ENCODE assay signal across 16 cellular contexts in the genomic region with DNA sequence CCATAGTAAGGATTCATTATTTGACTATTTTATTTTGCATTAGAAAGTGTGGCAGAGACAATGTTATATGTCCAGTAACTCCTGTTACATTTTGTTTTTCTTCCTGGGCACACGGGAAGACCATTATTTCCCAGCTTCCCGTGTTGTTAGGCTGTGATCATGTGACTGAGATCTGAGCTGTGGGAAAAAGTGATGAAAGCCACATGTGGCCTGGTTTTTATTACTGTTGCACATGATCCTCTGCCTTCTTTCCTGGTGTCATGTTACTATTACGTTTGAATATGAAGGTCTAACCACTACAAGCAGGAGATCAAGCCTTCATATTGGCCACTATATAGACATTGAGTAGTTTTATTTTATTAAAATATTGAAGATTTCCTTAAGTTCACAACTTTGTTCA. TPM values are rescaled to one million over a fixed set of nuclear protein-coding genes. Genes with fewer than 3 reads are reported as not detected.
A peak's percentile ranks its signal among the peaks of the same experiment; 100 is the strongest.
DNase-seq lines count a peak whose midpoint lies in the region; ATAC-seq and TF ChIP-seq lines count a peak whose summit lies in the region.
"Had no signal": no experiment of that assay in that cellular context is flagged by ENCODE, and none has a peak within 500 bp of the region (broad histone marks: within the 10 kb centered on the region; RNA-seq: fewer than 3 reads in every experiment).

No MANE protein-coding gene starts in this region.

- CTCF ChIA-PET in AG04450 (lab: Charles Lee), result no interaction called here

- H3K4me3 ChIP-seq in AG04450 (ENCODE audit: low read depth, low read length) (no peak overlapping the region), fibroblast of mammary gland (ENCODE audit: control insufficient read depth, low read depth, low read length) (no peak overlapping the region)

- ATAC-seq in GM21360 (IDR thresholded peaks at IDR 0.05; ENCODE audit: unreplicated experiment) (no peak), HG03135 (IDR thresholded peaks at IDR 0.05; ENCODE audit: unreplicated experiment) (no peak)
- ATAC-seq: activated naive CD4-positive, alpha-beta T cell treated with anti-CD3 and anti-CD28 coated beads, Interleukin-2, amount 50 U/mL, for 72 hours; left colon had no signal

- no peak for TF ChIP-seq CTCF in AG04450 (IDR thresholded peaks at IDR 0.05; ENCODE audit: low read depth, low read length)
- no peak for TF ChIP-seq CTCF in fibroblast of mammary gland (conservative IDR thresholded peaks at IDR 0.05; ENCODE audit: control insufficient read depth, insufficient read depth, low read depth, low read length)

- peak; percentile 26 for DNase-seq in AG04450 (ENCODE audit: low read depth, low spot score)
- DNase-seq in H4 (ENCODE audit: low spot score), result peak; percentile 65
- DNase-seq in SK-N-DZ (ENCODE audit: low spot score), result peak; percentile 53
- peak; percentile 90 for DNase-seq in fibroblast of mammary gland (ENCODE audit: low read depth)
- no peak for DNase-seq in MV-4-11 (lab: John Stamatoyannopoulos, UW)
- no peak for DNase-seq in SKM-1 (lab: John Stamatoyannopoulos, UW; ENCODE audit: unreplicated experiment)
- DNase-seq: activated CD4-positive, alpha-beta T cell treated with anti-CD3 and anti-CD28 coated beads for 1 hour; DMS79 treated with DMSO at 0.1 percent for 48 hours; hypothalamus; left colon; naive B cell; NCI-H345 had no signal

- POLR2A ChIA-PET in AG04450 (lab: Yijun Ruan, JAX), result no interaction called here

- H3K9me3 ChIP-seq in AG04450 (ENCODE audit: control insufficient read depth, insufficient read depth, low read length), result no peaks in the 10 kb centered on the region

- no peak overlapping the region for H3K27ac ChIP-seq in AG04450 (ENCODE audit: low read depth, low read length)
- H3K27ac ChIP-seq: epithelial cell of prostate had no signal

- H3K27me3 ChIP-seq in AG04450 (ENCODE audit: control insufficient read depth, insufficient read depth, low read length), result no peaks in the 10 kb centered on the region

RNA-seq across cellular contexts. Expression of a gene that starts 28.2 kb away (rescaled TPM):
- 37.5 and 42.0 TPM in 2 replicates for polyA plus RNA-seq in AG04450 (2011; rRNA removed)
- polyA minus RNA-seq in AG04450 (2011; rRNA and poly(A)+ RNA removed), result 65.2 and 80.6 TPM in 2 replicates
- total RNA-seq in H4 (2014; rRNA removed; shearing (Covaris generic)), result 9.1 and 14.3 TPM in 2 replicates
- polyA plus RNA-seq in SK-N-DZ (2014; cell fraction: cytosol; rRNA removed), result 0.92 and 1.9 TPM in 2 replicates
- polyA plus RNA-seq in SK-N-DZ (2014; cell fraction: nucleus; rRNA removed), result 1.1 and 2.8 TPM in 2 replicates

Comparison
In these comparisons a context has a peak if more than half of its experiments do, and no peak if none do; other contexts are left out.
1. DNase-seq: peak in AG04450 (single experiment), H4 (single experiment), SK-N-DZ (single experiment) and fibroblast of mammary gland (single experiment); none in MV-4-11 (single experiment) and SKM-1 (single experiment).